ENCODE assay signal across 21 cellular contexts in the genomic region with DNA sequence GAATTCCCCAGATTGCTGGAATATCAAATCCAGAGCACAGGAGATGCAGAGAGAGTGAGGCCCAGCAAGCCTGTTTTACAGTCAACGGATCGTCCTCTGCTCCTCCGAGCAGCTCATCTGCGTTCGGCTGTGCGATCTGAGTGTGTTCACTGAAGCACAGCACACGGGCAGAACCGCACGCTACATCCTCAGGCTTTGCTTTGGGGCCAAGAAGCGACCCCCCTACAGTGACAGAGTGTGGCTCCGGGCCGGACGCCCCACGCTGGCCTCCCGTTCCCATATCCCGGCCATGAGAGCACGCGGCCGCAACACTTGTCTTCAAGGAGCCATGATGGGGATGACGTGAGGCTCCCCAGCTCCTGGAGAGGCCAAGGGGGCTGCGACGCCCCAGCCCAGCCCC.
"Had no signal": no experiment of that assay in that cellular context is flagged by ENCODE, and none has a peak within 500 bp of the region (broad histone marks: within the 10 kb centered on the region; RNA-seq: fewer than 3 reads in every experiment).

No MANE protein-coding gene starts in this region.

- H3K27ac Mint-ChIP-seq: activated CD4-positive, alpha-beta memory T cell treated with anti-CD3 and anti-CD28 coated beads, Interleukin-2, amount 10 ng/mL, durations not matched to agents 7 days and 5 days; activated CD4-positive, alpha-beta T cell treated with anti-CD3 and anti-CD28 coated beads, Interleukin-2, amount 10 ng/mL, durations not matched to agents 7 days and 5 days; activated naive CD4-positive, alpha-beta T cell treated with anti-CD3 and anti-CD28 coated beads, Interleukin-2, amount 10 ng/mL, durations not matched to agents 7 days and 5 days; activated naive CD8-positive, alpha-beta T cell treated with anti-CD3 and anti-CD28 coated beads, Interleukin-2, amount 10 ng/mL, durations not matched to agents 7 days and 5 days; activated T-helper 17 cell treated with anti-CD3 and anti-CD28 coated beads, Interleukin-2, amount 50 U/mL, for 72 hours; IgD-negative memory B cell had no signal

- H3K4me1 ChIP-seq: adrenal gland, breast epithelium, Peyer's patch, SJSA1 had no signal

- H3K4me3 ChIP-seq: adrenal gland, breast epithelium, Peyer's patch, SJSA1 had no signal

- H3K4me1 Mint-ChIP-seq: activated CD4-positive, alpha-beta memory T cell treated with anti-CD3 and anti-CD28 coated beads, Interleukin-2, amount 10 ng/mL, durations not matched to agents 7 days and 5 days; activated CD4-positive, alpha-beta T cell treated with anti-CD3 and anti-CD28 coated beads, Interleukin-2, amount 10 ng/mL, durations not matched to agents 7 days and 5 days; activated naive CD4-positive, alpha-beta T cell treated with anti-CD3 and anti-CD28 coated beads, Interleukin-2, amount 10 ng/mL, durations not matched to agents 7 days and 5 days; activated naive CD8-positive, alpha-beta T cell treated with anti-CD3 and anti-CD28 coated beads, Interleukin-2, amount 10 ng/mL, durations not matched to agents 7 days and 5 days; IgD-negative memory B cell had no signal

- H3K27ac ChIP-seq: adrenal gland, breast epithelium, Peyer's patch, RWPE1, SJSA1 had no signal

- H3K9me3 ChIP-seq: adrenal gland had no signal

- H3K36me3 ChIP-seq: adrenal gland, breast epithelium, Peyer's patch, SJSA1 had no signal

- H3K27me3 Mint-ChIP-seq: activated CD4-positive, alpha-beta T cell treated with anti-CD3 and anti-CD28 coated beads, Interleukin-2, amount 10 ng/mL, durations not matched to agents 7 days and 5 days; activated naive CD8-positive, alpha-beta T cell treated with anti-CD3 and anti-CD28 coated beads, Interleukin-2, amount 10 ng/mL, durations not matched to agents 7 days and 5 days; IgD-negative memory B cell had no signal

- DNase-seq: activated CD4-positive, alpha-beta memory T cell treated with anti-CD3 and anti-CD28 coated beads, Interleukin-2, amount 10 ng/mL, durations not matched to agents 7 days and 5 days; activated CD4-positive, alpha-beta T cell treated with anti-CD3 and anti-CD28 coated beads, Interleukin-2, amount 10 ng/mL, durations not matched to agents 7 days and 5 days; activated CD4-positive, CD25-positive, alpha-beta regulatory T cell; activated gamma-delta T cell treated with Interleukin-2 at 50 U/mL for 16 hours; activated naive CD4-positive, alpha-beta T cell treated with anti-CD3 and anti-CD28 coated beads, Interleukin-2, amount 10 ng/mL, durations not matched to agents 7 days and 5 days; activated naive CD8-positive, alpha-beta T cell treated with anti-CD3 and anti-CD28 coated beads, Interleukin-2, amount 10 ng/mL, durations not matched to agents 7 days and 5 days; activated T-cell treated with anti-CD3 and anti-CD28 coated beads for 4 hours; activated T-cell treated with anti-CD3 and anti-CD28 coated beads, Interleukin-2, amount 50 U/mL, for 48 hours; adrenal gland; KG1; NCI-H1092; NCI-H446; NCI-H524; Peyer's patch; SHP77; SW 1271 had no signal

- H3K36me3 Mint-ChIP-seq: activated naive CD4-positive, alpha-beta T cell treated with anti-CD3 and anti-CD28 coated beads, Interleukin-2, amount 10 ng/mL, durations not matched to agents 7 days and 5 days had no signal

- H3K27me3 ChIP-seq: Peyer's patch, SJSA1 had no signal

- H3K4me3 Mint-ChIP-seq: activated CD4-positive, alpha-beta memory T cell treated with anti-CD3 and anti-CD28 coated beads, Interleukin-2, amount 10 ng/mL, durations not matched to agents 7 days and 5 days; activated CD4-positive, alpha-beta T cell treated with anti-CD3 and anti-CD28 coated beads, Interleukin-2, amount 10 ng/mL, durations not matched to agents 7 days and 5 days; activated naive CD4-positive, alpha-beta T cell treated with anti-CD3 and anti-CD28 coated beads, Interleukin-2, amount 10 ng/mL, durations not matched to agents 7 days and 5 days; activated naive CD8-positive, alpha-beta T cell treated with anti-CD3 and anti-CD28 coated beads, Interleukin-2, amount 10 ng/mL, durations not matched to agents 7 days and 5 days; activated T-helper 17 cell treated with anti-CD3 and anti-CD28 coated beads, Interleukin-2, amount 50 U/mL, for 72 hours; IgD-negative memory B cell had no signal
